ENCODE assay signal across 8 cellular contexts in the genomic region with DNA sequence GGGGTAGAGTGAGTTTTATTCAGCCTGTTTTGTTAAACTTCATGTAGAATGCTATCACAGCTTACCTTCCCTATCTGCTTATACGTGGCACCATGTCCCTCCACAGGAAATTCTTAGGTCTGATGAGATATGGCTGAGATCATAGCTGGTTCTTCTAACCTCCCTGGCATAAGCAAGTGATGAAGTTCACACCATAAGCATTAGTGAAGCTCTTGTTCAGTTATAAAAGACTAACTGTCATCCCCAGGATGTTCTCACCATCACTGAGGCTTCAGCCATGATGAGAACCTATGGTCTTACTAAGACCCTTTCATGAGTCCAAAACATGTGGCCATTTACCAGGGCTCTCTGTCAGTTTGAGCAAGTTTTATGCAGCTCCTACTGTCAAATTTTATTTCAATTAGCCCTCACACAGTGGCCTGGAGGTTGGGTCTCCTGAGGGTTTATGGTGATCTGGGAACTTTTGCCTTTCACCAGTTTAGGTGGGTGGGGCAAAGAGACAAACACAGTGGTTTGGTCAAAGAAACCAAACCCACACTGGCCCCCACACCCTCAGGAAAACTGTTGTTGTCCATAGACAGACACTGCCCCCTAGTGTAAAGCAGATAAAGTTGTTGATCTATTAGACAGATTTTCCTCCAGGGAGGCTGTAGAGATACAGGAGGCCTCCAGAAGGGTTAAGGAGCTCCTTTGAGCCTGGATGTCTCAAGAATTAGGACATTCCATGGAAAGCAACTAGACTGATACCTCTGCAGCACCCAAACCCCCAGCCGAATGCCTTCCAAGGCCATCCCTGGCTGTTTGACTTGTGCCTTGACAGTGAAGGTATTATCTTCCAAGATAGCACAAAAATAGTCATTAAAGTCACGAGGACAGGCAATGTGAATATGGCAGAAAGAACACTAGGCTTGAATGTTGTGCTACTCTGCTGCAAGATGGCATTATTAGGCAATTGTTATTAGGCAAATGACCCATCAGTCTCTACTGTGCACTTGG. TPM values are rescaled to one million over a fixed set of nuclear protein-coding genes. Genes with fewer than 3 reads are reported as not detected.
DNase-seq lines count a peak whose midpoint lies in the region; ATAC-seq, FAIRE-seq and TF ChIP-seq lines count a peak whose summit lies in the region.

No MANE protein-coding gene starts in this region.

- peaks cover 38% of the 10 kb centered on the region for H3K27me3 Mint-ChIP-seq in activated naive CD4-positive, alpha-beta T cell treated with anti-CD3 and anti-CD28 coated beads, Interleukin-2, amount 10 ng/mL, durations not matched to agents 7 days and 5 days
- peaks cover 6% of the 10 kb centered on the region for H3K27me3 Mint-ChIP-seq in endothelial cell (ENCODE audit: unreplicated experiment)
- no peaks in the 10 kb centered on the region for H3K27me3 Mint-ChIP-seq in mesothelial cell of epicardium (ENCODE audit: low read depth)

- peaks cover 6% of the 10 kb centered on the region for H3K4me1 Mint-ChIP-seq in activated naive CD4-positive, alpha-beta T cell treated with anti-CD3 and anti-CD28 coated beads, Interleukin-2, amount 10 ng/mL, durations not matched to agents 7 days and 5 days
- H3K4me1 Mint-ChIP-seq in endothelial cell (ENCODE audit: unreplicated experiment) (peaks cover 19% of the 10 kb centered on the region), mesothelial cell of epicardium (peaks cover 9% of the 10 kb centered on the region)

- CTCF ChIA-PET in activated naive CD4-positive, alpha-beta T cell treated with anti-CD3 and anti-CD28 coated beads, Interleukin-2, amount 10 ng/mL, durations not matched to agents 7 days and 5 days (lab: Charles Lee), result interaction anchor here (0.5 to 3.2 kb wide), 31 partner anchors 11 to 787 kb away, joined by 3 to 17 read pairs (median 4); no protein-coding TSS in a partner anchor
- CTCF ChIA-PET in RWPE1 (lab: Yijun Ruan, JAX), result interaction anchor here (0.6 to 1.4 kb wide), 11 partner anchors 9 to 386 kb away, joined by 3 to 6 read pairs (median 4); no protein-coding TSS in a partner anchor

- POLR2A ChIA-PET in RWPE1 (lab: Yijun Ruan, JAX; ENCODE audit: low non-redundant PET), result interaction anchor here (0.5 kb wide), 1 partner anchor 38 kb away, joined by 3 read pairs; no protein-coding TSS in a partner anchor

- no peak overlapping the region for H3K27ac ChIP-seq in RWPE1

- H3K36me3 Mint-ChIP-seq in activated naive CD4-positive, alpha-beta T cell treated with anti-CD3 and anti-CD28 coated beads, Interleukin-2, amount 10 ng/mL, durations not matched to agents 7 days and 5 days, result no peaks in the 10 kb centered on the region
- H3K36me3 Mint-ChIP-seq in endothelial cell (ENCODE audit: low read depth, unreplicated experiment), result peaks cover 7% of the 10 kb centered on the region
- H3K36me3 Mint-ChIP-seq in mesothelial cell of epicardium, result peaks cover 2% of the 10 kb centered on the region

- H3K9me3 Mint-ChIP-seq in activated naive CD4-positive, alpha-beta T cell treated with anti-CD3 and anti-CD28 coated beads, Interleukin-2, amount 10 ng/mL, durations not matched to agents 7 days and 5 days, result no peaks in the 10 kb centered on the region
- H3K9me3 Mint-ChIP-seq in endothelial cell (ENCODE audit: unreplicated experiment) (no peaks in the 10 kb centered on the region), mesothelial cell of epicardium (no peaks in the 10 kb centered on the region)

- no peak overlapping the region for H3K4me3 Mint-ChIP-seq in activated naive CD4-positive, alpha-beta T cell treated with anti-CD3 and anti-CD28 coated beads, Interleukin-2, amount 10 ng/mL, durations not matched to agents 7 days and 5 days
- H3K4me3 Mint-ChIP-seq in endothelial cell (ENCODE audit: unreplicated experiment), result no peak overlapping the region
- no peak overlapping the region for H3K4me3 Mint-ChIP-seq in mesothelial cell of epicardium

- peak; percentile 30 for DNase-seq in activated naive CD4-positive, alpha-beta T cell treated with anti-CD3 and anti-CD28 coated beads, Interleukin-2, amount 10 ng/mL, durations not matched to agents 7 days and 5 days
- DNase-seq in activated naive CD4-positive, alpha-beta T cell treated with Interleukin-2 at 50 U/mL for 16 hours, result no peak
- peak; percentile 35 for DNase-seq in HTR-8/SVneo (ENCODE audit: insufficient read length, low spot score)
- DNase-seq in RWPE1 (ENCODE audit: low spot score), result peak; percentile 43
- peak; percentile 38 for DNase-seq in endothelial cell (ENCODE audit: low spot score)
- DNase-seq in mesothelial cell of epicardium (ENCODE audit: low spot score in 2 of 2, unreplicated experiment in 2 of 2), result no peak

- no peak overlapping the region for H3K27ac Mint-ChIP-seq in activated naive CD4-positive, alpha-beta T cell treated with anti-CD3 and anti-CD28 coated beads, Interleukin-2, amount 10 ng/mL, durations not matched to agents 7 days and 5 days
- H3K27ac Mint-ChIP-seq in endothelial cell (ENCODE audit: unreplicated experiment) (no peak overlapping the region), mesothelial cell of epicardium (no peak overlapping the region)

- TF ChIP-seq CTCF in RWPE1 (conservative IDR thresholded peaks at IDR 0.05; ENCODE audit: low read depth) (peak; percentile 50), endothelial cell (IDR thresholded peaks at IDR 0.05; ENCODE audit: unreplicated experiment) (peak; percentile 73), mesothelial cell of epicardium (IDR thresholded peaks at IDR 0.05; ENCODE audit: unreplicated experiment) (peak; percentile 57)

- FAIRE-seq in HTR-8/SVneo (lab: Jason Lieb, UNC), result no peak

- ATAC-seq in GM19455 (IDR thresholded peaks at IDR 0.05; ENCODE audit: unreplicated experiment) (no peak), HG03095 (IDR thresholded peaks at IDR 0.05; ENCODE audit: unreplicated experiment) (no peak)

RNA-seq across cellular contexts. Expression of a gene that starts 5.0 kb away (rescaled TPM):
- 21.9 TPM for total RNA-seq in endothelial cell (ENCODE audit: unreplicated experiment)
- 9.7 to 10.1 TPM (median 9.9 TPM) in 3 replicates for total RNA-seq in mesothelial cell of epicardium

Comparison
In these comparisons a context has a peak if more than half of its experiments do, and no peak if none do; other contexts are left out.
1. DNase-seq: peak in activated naive CD4-positive, alpha-beta T cell treated with anti-CD3 and anti-CD28 coated beads, Interleukin-2, amount 10 ng/mL, durations not matched to agents 7 days and 5 days (single experiment), HTR-8/SVneo (single experiment), RWPE1 (single experiment) and endothelial cell (single experiment); none in activated naive CD4-positive, alpha-beta T cell treated with Interleukin-2 at 50 U/mL for 16 hours (single experiment) and mesothelial cell of epicardium (0 of 2).
2. Peak in every context shown above with its lines, with median percentiles within 50 percentile points of each other: CTCF ChIP-seq.